Comparison of ENCODE assay signal across 24 cellular contexts in genomic region chr12:58458093-58458492, GRCh38.
DNase-seq lines count a peak whose midpoint lies in the region; ATAC-seq, FAIRE-seq and TF ChIP-seq lines count a peak whose summit lies in the region.
"Had no signal": no experiment of that assay in that cellular context is flagged by ENCODE, and none has a peak within 500 bp of the region (broad histone marks: within the 10 kb centered on the region; RNA-seq: fewer than 3 reads in every experiment).

No MANE protein-coding gene starts in this region.

- H3K4me3 ChIP-seq in mammary epithelial cell (replicated peaks in 1 of 3; ENCODE audit: insufficient read depth in 1 of 3, low read depth in 2 of 3, low read length in 3 of 3) (no peak overlapping the region), breast epithelium (no peak overlapping the region), PC-3 (ENCODE audit: low read length) (no peak overlapping the region), fibroblast of villous mesenchyme (ENCODE audit: low read depth, low read length) (no peak overlapping the region)

- no peaks in the 10 kb centered on the region for H3F3A ChIP-seq in PC-3 (ENCODE audit: low read length, unreplicated experiment)

- BruUV-seq in mammary epithelial cell (replicated peaks; lab: Mats Ljungman, UMichigan) (no TSS peak), PC-3 (replicated peaks; lab: Mats Ljungman, UMichigan) (no TSS peak)

- H3K4me1 ChIP-seq in mammary epithelial cell (ENCODE audit: insufficient read depth, low read length) (no peaks in the 10 kb centered on the region), breast epithelium (no peaks in the 10 kb centered on the region), PC-3 (ENCODE audit: insufficient read depth, low read length) (peaks cover 10% of the 10 kb centered on the region; the same call in 1 of the 2 replicates)

- intact Hi-C loops in mammary epithelial cell (cut with micrococcal nuclease), result no loop called here
- intact Hi-C loops in breast epithelium (cut with DNase I; ENCODE audit: low total_unique reads), result no loop called here
- intact Hi-C loops in PC-3 (cut with micrococcal nuclease), result no loop called here

- CTCF ChIA-PET in mammary epithelial cell (lab: Charles Lee; ENCODE audit: low non-redundant PET) (no interaction called here), PC-3 (lab: Charles Lee) (no interaction called here)

- no peaks in the 10 kb centered on the region for H3K9me2 ChIP-seq in PC-3 (replicated peaks; ENCODE audit: low read length)

- H3K36me3 ChIP-seq in mammary epithelial cell (ENCODE audit: insufficient read depth, low read length) (no peaks in the 10 kb centered on the region), breast epithelium (no peaks in the 10 kb centered on the region), PC-3 (ENCODE audit: low read depth, low read length) (no peaks in the 10 kb centered on the region)

- H3K27me3 ChIP-seq in mammary epithelial cell (ENCODE audit: insufficient read depth, low read length), result no peaks in the 10 kb centered on the region
- H3K27me3 ChIP-seq in breast epithelium, result no peaks in the 10 kb centered on the region
- H3K27me3 ChIP-seq in PC-3 (ENCODE audit: low read length), result no peaks in the 10 kb centered on the region

- H2AFZ ChIP-seq in mammary epithelial cell (ENCODE audit: low read depth, low read length), result no peak overlapping the region
- H2AFZ ChIP-seq in PC-3 (ENCODE audit: low read length), result no peak overlapping the region

- POLR2A ChIA-PET in PC-3 (lab: Charles Lee; ENCODE audit: unreplicated experiment), result interaction anchor here (0.5 kb wide), 1 partner anchor 166 kb away, joined by 3 read pairs; no protein-coding TSS in a partner anchor

- H3K79me2 ChIP-seq in mammary epithelial cell (ENCODE audit: insufficient read depth, low read length) (no peaks in the 10 kb centered on the region), PC-3 (ENCODE audit: low read length) (no peaks in the 10 kb centered on the region)

- FAIRE-seq in GM12892 (lab: Jason Lieb, UNC), result no peak
- FAIRE-seq: GM18507, GM19239 had no signal

- H3K27ac ChIP-seq in mammary epithelial cell (ENCODE audit: insufficient read depth, low read depth, low read length), result no peak overlapping the region
- H3K27ac ChIP-seq in breast epithelium, result no peak overlapping the region
- no peak overlapping the region for H3K27ac ChIP-seq in PC-3 (ENCODE audit: low read length)
- H3K27ac ChIP-seq: 22Rv1, HL-60 had no signal

- peak; percentile 16 for DNase-seq in mammary epithelial cell
- no peak for DNase-seq in breast epithelium (ENCODE audit: low spot score in 2 of 2)
- DNase-seq in PC-3, result peak; percentile 31
- peak; percentile 88 for DNase-seq in fibroblast of villous mesenchyme (ENCODE audit: low read depth)
- DNase-seq in natural killer cell treated with Interleukin-12 subunit alpha and Interleukin-12 subunit beta and Interleukin-15 and Interleukin-18, amount 100 ng/mL, for 72 hours (ENCODE audit: low spot score), result no peak
- no peak for DNase-seq in COLO829 (ENCODE audit: low spot score)
- no peak for DNase-seq in GM03348 (ENCODE audit: low spot score)
- no peak for DNase-seq in GM12892 (ENCODE audit: insufficient read length)
- DNase-seq: ACHN; C1 segment of cervical spinal cord; CD8-positive, alpha-beta T cell; DMS53; H9; KG1; NCI-H1105 treated with DMSO at 0.1 percent for 48 hours; NCI-H2029 treated with DMSO at 0.1 percent for 48 hours; NCI-H524 treated with DMSO at 0.1 percent for 48 hours; OCI-M1; Right ventricle myocardium superior had no signal

- dilution Hi-C loops in mammary epithelial cell (cut with HindIII; ENCODE audit: low sequenced_read_pairs), result no loop called here

- H3K27ac Mint-ChIP-seq in natural killer cell treated with Interleukin-12 subunit alpha and Interleukin-12 subunit beta and Interleukin-15 and Interleukin-18, amount 100 ng/mL, for 72 hours, result no peak overlapping the region
- H3K27ac Mint-ChIP-seq: CD8-positive, alpha-beta T cell; H9; T-helper 1 cell treated with Interleukin-12 subunit alpha and Interleukin-12 subunit beta and Interleukin-4 antibody, amounts not matched to agents 30 μg/mL and 1 μg/mL, for 36 hours had no signal

- peaks cover 4% of the 10 kb centered on the region for H3K9me3 Mint-ChIP-seq in natural killer cell treated with Interleukin-12 subunit alpha and Interleukin-12 subunit beta and Interleukin-15 and Interleukin-18, amount 100 ng/mL, for 72 hours
- H3K9me3 Mint-ChIP-seq: H9; T-helper 1 cell treated with Interleukin-12 subunit alpha and Interleukin-12 subunit beta and Interleukin-4 antibody, amounts not matched to agents 30 μg/mL and 1 μg/mL, for 36 hours had no signal

- H3K27me3 Mint-ChIP-seq in natural killer cell treated with Interleukin-12 subunit alpha and Interleukin-12 subunit beta and Interleukin-15 and Interleukin-18, amount 100 ng/mL, for 72 hours, result peaks cover 0 to 8% of the 10 kb centered on the region in 2 donors

- H3K9ac ChIP-seq in mammary epithelial cell (ENCODE audit: insufficient read depth, low read length) (no peak overlapping the region), PC-3 (ENCODE audit: low read length) (no peak overlapping the region)

- H3K4me2 ChIP-seq in mammary epithelial cell (ENCODE audit: insufficient read depth, low read depth, low read length) (no peak overlapping the region), PC-3 (ENCODE audit: low read length) (no peak overlapping the region)

- ATAC-seq in PC-3, result peak; percentile 50
- ATAC-seq in natural killer cell treated with Interleukin-12 subunit alpha and Interleukin-12 subunit beta and Interleukin-15 and Interleukin-18, amount 100 ng/mL, for 72 hours, result no peak
- ATAC-seq: CD8-positive, alpha-beta T cell had no signal

- TF ChIP-seq CTCF in mammary epithelial cell (conservative IDR thresholded peaks at IDR 0.05 in 1 of 2, IDR thresholded peaks at IDR 0.05 in 1 of 2; ENCODE audit: extremely low read depth in 1 of 2, insufficient read depth in 1 of 2, low read depth in 1 of 2, low read length in 2 of 2) (no peak), breast epithelium (IDR thresholded peaks at IDR 0.05) (no peak), PC-3 (conservative IDR thresholded peaks at IDR 0.05; ENCODE audit: low read depth, low read length) (no peak), fibroblast of villous mesenchyme (IDR thresholded peaks at IDR 0.05; ENCODE audit: insufficient read depth, low read depth, low read length) (no peak)

- no peaks in the 10 kb centered on the region for H3K36me3 Mint-ChIP-seq in natural killer cell treated with Interleukin-12 subunit alpha and Interleukin-12 subunit beta and Interleukin-15 and Interleukin-18, amount 100 ng/mL, for 72 hours
- H3K36me3 Mint-ChIP-seq: CD8-positive, alpha-beta T cell had no signal

- in situ Hi-C loops in mammary epithelial cell (cut with MboI; ENCODE audit: low sequenced_read_pairs in 2 of 2), result no loop called here

- TF ChIP-seq POLR2A in breast epithelium (IDR thresholded peaks at IDR 0.05), result no peak
- no peak for TF ChIP-seq POLR2A in GM12892 (IDR thresholded peaks at IDR 0.05; ENCODE audit: low read depth, low read length)

- H3K4me1 Mint-ChIP-seq in natural killer cell treated with Interleukin-12 subunit alpha and Interleukin-12 subunit beta and Interleukin-15 and Interleukin-18, amount 100 ng/mL, for 72 hours (ENCODE audit: low read depth in 2 of 2), result no peaks in the 10 kb centered on the region

- H3K9me3 ChIP-seq in mammary epithelial cell (replicated peaks; ENCODE audit: insufficient read depth, low read length) (no peaks in the 10 kb centered on the region), breast epithelium (no peaks in the 10 kb centered on the region), PC-3 (ENCODE audit: low read length) (no peaks in the 10 kb centered on the region)

- H3K4me3 Mint-ChIP-seq in natural killer cell treated with Interleukin-12 subunit alpha and Interleukin-12 subunit beta and Interleukin-15 and Interleukin-18, amount 100 ng/mL, for 72 hours, result no peak overlapping the region
- H3K4me3 Mint-ChIP-seq: CD8-positive, alpha-beta T cell; H9; T-helper 1 cell treated with Interleukin-12 subunit alpha and Interleukin-12 subunit beta and Interleukin-4 antibody, amounts not matched to agents 30 μg/mL and 1 μg/mL, for 36 hours had no signal

- no peaks in the 10 kb centered on the region for H4K20me1 ChIP-seq in mammary epithelial cell (ENCODE audit: insufficient read depth, low read length)
- no peaks in the 10 kb centered on the region for H4K20me1 ChIP-seq in PC-3 (ENCODE audit: low read length)

- WGBS in mammary epithelial cell (ENCODE audit: low coverage, missing lambda C conversion rate), result 37% methylated on average over 1 of the region's 1 CpG

Comparison
In these comparisons a context has a peak if more than half of its experiments do, and no peak if none do; other contexts are left out.
1. DNase-seq: peak in mammary epithelial cell (single experiment), PC-3 (single experiment) and fibroblast of villous mesenchyme (single experiment); none in breast epithelium (0 of 2), natural killer cell treated with Interleukin-12 subunit alpha and Interleukin-12 subunit beta and Interleukin-15 and Interleukin-18, amount 100 ng/mL, for 72 hours (single experiment), COLO829 (single experiment), GM03348 (single experiment) and GM12892 (single experiment).